Comparison of ENCODE assay signal across 2 cellular contexts in the genomic region with DNA sequence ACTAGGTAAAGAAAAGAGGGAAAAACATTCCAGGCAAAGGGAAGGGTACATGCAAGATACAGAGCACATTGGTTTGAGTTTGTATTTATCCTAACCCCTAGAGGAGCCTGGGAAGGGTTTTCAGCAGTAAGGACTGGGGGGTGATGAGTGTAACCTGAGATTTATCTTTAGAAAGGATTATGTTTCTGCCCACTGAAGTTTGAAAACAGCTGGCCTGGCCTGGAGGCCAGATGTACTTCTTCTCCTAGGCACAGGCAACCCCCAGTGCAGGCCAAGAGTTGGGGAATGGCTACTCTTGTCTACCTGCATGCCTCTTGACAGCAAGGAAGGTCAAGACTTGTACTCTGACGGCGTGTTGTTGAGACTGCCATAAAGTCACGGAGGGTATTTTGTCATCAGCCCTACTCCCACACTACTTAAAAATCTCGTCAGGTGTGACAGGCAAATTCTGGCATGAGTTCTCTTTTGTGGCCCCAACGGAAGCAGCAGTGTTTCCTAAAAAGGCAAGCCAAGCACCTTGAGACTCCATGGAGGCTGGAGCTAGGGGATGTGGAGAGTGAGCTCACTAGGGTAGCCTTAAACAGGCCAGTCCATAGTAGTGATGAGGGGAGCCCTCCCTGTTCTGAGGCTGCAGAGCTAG.
TF ChIP-seq lines count a peak whose summit lies in the region.

No MANE protein-coding gene starts in this region.

TF ChIP-seq in HEK293, 187 proteins besides CTCF, POLR2A, EP300 and RAD21 (continued from another document):
- peak; percentile 57 for TF ChIP-seq GLIS1 (tag by site-specific recombination; IDR thresholded peaks at IDR 0.05)

TF ChIP-seq in GM12878, 131 proteins besides CTCF, POLR2A, EP300 and RAD21 (continued from another document):
- no peak for TF ChIP-seq RBBP5 (conservative IDR thresholded peaks at IDR 0.05)
TF ChIP-seq in GM12878: peak in this region for 2.
